Comparison of ENCODE assay signal across 24 cellular contexts in genomic region chr19:15438124-15438496, GRCh38. TPM values are rescaled to one million over a fixed set of nuclear protein-coding genes. Genes with fewer than 3 reads are reported as not detected.
"Had no signal": no experiment of that assay in that cellular context is flagged by ENCODE, and none has a peak within 500 bp of the region (broad histone marks: within the 10 kb centered on the region; RNA-seq: fewer than 3 reads in every experiment).

No MANE protein-coding gene starts in this region.

- DNase-seq: activated CD4-positive, alpha-beta T cell treated with anti-CD3 and anti-CD28 coated beads, Interleukin-2, amount 50 U/mL, for 1 hour; activated CD4-positive, CD25-positive, alpha-beta regulatory T cell; activated CD8-positive, alpha-beta memory T cell treated with anti-CD3 and anti-CD28 coated beads for 24 hours; activated gamma-delta T cell; activated T-cell treated with anti-CD3 and anti-CD28 coated beads, Interleukin-2, amount 50 U/mL, for 72 hours; endodermal cell; head of caudate nucleus; nucleus accumbens; spleen; stimulated activated CD4-positive, alpha-beta T cell treated with anti-CD3 and anti-CD28 coated beads, Interleukin-4, amount 100 ng/mL, for 4 hours; stimulated activated naive CD4-positive, alpha-beta T cell; substantia nigra; T-helper 1 cell; T-helper 9 cell; transverse colon had no signal

- H3K4me3 Mint-ChIP-seq: activated T-cell treated with anti-CD3 and anti-CD28 coated beads, Interleukin-2, amount 50 U/mL, for 72 hours; endodermal cell; mesothelial cell of epicardium had no signal

- H3K27ac ChIP-seq: epithelial cell of prostate, spleen, transverse colon had no signal

- ATAC-seq: activated naive CD4-positive, alpha-beta T cell treated with anti-CD3 and anti-CD28 coated beads, Interleukin-2, amount 50 U/mL, for 72 hours; activated T-cell treated with anti-CD3 and anti-CD28 coated beads, Interleukin-2, amount 50 U/mL, for 72 hours had no signal

- H3K27ac Mint-ChIP-seq: activated naive CD4-positive, alpha-beta T cell treated with anti-CD3 and anti-CD28 coated beads, Interleukin-2, amount 50 U/mL, for 72 hours; activated T-cell treated with anti-CD3 and anti-CD28 coated beads, Interleukin-2, amount 50 U/mL, for 72 hours; endodermal cell; mesothelial cell of epicardium had no signal

- H3K4me3 ChIP-seq: lung, spleen, transverse colon had no signal

- H3K27me3 ChIP-seq: spleen, transverse colon had no signal

- H3K36me3 ChIP-seq: transverse colon had no signal

- FAIRE-seq: colon, frontal cortex, keratinocyte had no signal

- H3K9me3 ChIP-seq: spleen, transverse colon had no signal

- H3K9me3 Mint-ChIP-seq: activated naive CD4-positive, alpha-beta T cell treated with anti-CD3 and anti-CD28 coated beads, Interleukin-2, amount 50 U/mL, for 72 hours; activated T-cell treated with anti-CD3 and anti-CD28 coated beads, Interleukin-2, amount 50 U/mL, for 72 hours; endodermal cell; mesothelial cell of epicardium; nephron had no signal

RNA-seq across cellular contexts. Expression of gene RASAL3, which starts 26.2 kb away (rescaled TPM):
- total RNA-seq: endodermal cell, mesothelial cell of epicardium had no signal
- polyA plus RNA-seq: keratinocyte had no signal

RNA-seq across cellular contexts. Expression of gene PGLYRP2, which starts 41.2 kb away (rescaled TPM):
- total RNA-seq: cardiac septum, endodermal cell, frontal cortex, lung, mesothelial cell of epicardium, transverse colon had no signal
- polyA plus RNA-seq: keratinocyte had no signal
